ENCODE assay signal across 26 cellular contexts in genomic region chr9:99556998-99557397, GRCh38.
"Had no signal": no experiment of that assay in that cellular context is flagged by ENCODE, and none has a peak within 500 bp of the region (broad histone marks: within the 10 kb centered on the region; RNA-seq: fewer than 3 reads in every experiment).

No MANE protein-coding gene starts in this region.

- H3K4me1 Mint-ChIP-seq: activated CD4-positive, alpha-beta T cell treated with anti-CD3 and anti-CD28 coated beads, Interleukin-2, amount 10 ng/mL, durations not matched to agents 7 days and 5 days; T-cell had no signal

- H3K36me3 Mint-ChIP-seq: T-cell had no signal

- H3K9me3 ChIP-seq: ascending aorta, body of pancreas had no signal

- ATAC-seq: activated naive CD4-positive, alpha-beta T cell treated with anti-CD3 and anti-CD28 coated beads, Interleukin-2, amount 50 U/mL, for 72 hours; activated naive CD8-positive, alpha-beta T cell treated with anti-CD3 and anti-CD28 coated beads, Interleukin-2, amount 50 U/mL, for 24 hours; activated T-cell treated with anti-CD3 and anti-CD28 coated beads, Interleukin-2, amount 50 U/mL, for 4 hours; body of pancreas; PC-3; T-cell had no signal

- H3K4me3 ChIP-seq: ascending aorta, body of pancreas had no signal

- H3K27me3 ChIP-seq: ascending aorta, body of pancreas had no signal

- DNase-seq: activated CD4-positive, alpha-beta memory T cell treated with anti-CD3 and anti-CD28 coated beads for 36 hours; activated CD4-positive, alpha-beta T cell treated with anti-CD3 and anti-CD28 coated beads, Interleukin-2, amount 10 ng/mL, durations not matched to agents 7 days and 5 days; activated CD4-positive, CD25-positive, alpha-beta regulatory T cell; activated CD8-positive, alpha-beta memory T cell treated with anti-CD3 and anti-CD28 coated beads for 24 hours; activated effector memory CD4-positive, alpha-beta T cell treated with anti-CD3 and anti-CD28 coated beads, Interleukin-2, amount 50 U/mL, for 16 hours; activated naive CD4-positive, alpha-beta T cell treated with Interleukin-2 at 50 U/mL for 16 hours; activated naive CD8-positive, alpha-beta T cell treated with anti-CD3 and anti-CD28 coated beads, Interleukin-2, amount 50 U/mL, for 24 hours; activated T-cell treated with anti-CD3 and anti-CD28 coated beads, Interleukin-2, amount 50 U/mL, for 4 hours; amniotic stem cell; body of pancreas; central memory CD4-positive, alpha-beta T cell; Karpas-422; MM.1S; NCI-H1105; NCI-H1436; NCI-H1694 treated with DMSO at 0.1 percent for 48 hours; NCI-H2081; NCI-H510A treated with DMSO at 0.1 percent for 48 hours; NCI-H69; PC-3; SHP77 treated with DMSO at 0.1 percent for 48 hours; T-cell; T-helper 2 cell had no signal

- H3K36me3 ChIP-seq: ascending aorta had no signal

- H3K4me1 ChIP-seq: ascending aorta, body of pancreas had no signal

- H3K27ac ChIP-seq: ascending aorta, body of pancreas, VCaP had no signal

- H3K4me3 Mint-ChIP-seq: activated CD4-positive, alpha-beta memory T cell treated with anti-CD3 and anti-CD28 coated beads for 36 hours; activated CD4-positive, alpha-beta T cell treated with anti-CD3 and anti-CD28 coated beads, Interleukin-2, amount 10 ng/mL, durations not matched to agents 7 days and 5 days; activated naive CD8-positive, alpha-beta T cell treated with anti-CD3 and anti-CD28 coated beads, Interleukin-2, amount 50 U/mL, for 24 hours; activated T-cell treated with anti-CD3 and anti-CD28 coated beads, Interleukin-2, amount 50 U/mL, for 4 hours; T-cell had no signal

- H3K27ac Mint-ChIP-seq: activated CD4-positive, alpha-beta memory T cell treated with anti-CD3 and anti-CD28 coated beads for 36 hours; activated CD4-positive, alpha-beta T cell treated with anti-CD3 and anti-CD28 coated beads, Interleukin-2, amount 10 ng/mL, durations not matched to agents 7 days and 5 days; activated naive CD4-positive, alpha-beta T cell treated with anti-CD3 and anti-CD28 coated beads, Interleukin-2, amount 50 U/mL, for 72 hours; activated naive CD8-positive, alpha-beta T cell treated with anti-CD3 and anti-CD28 coated beads, Interleukin-2, amount 50 U/mL, for 24 hours; T-cell had no signal
